2 cellular contexts compared by ENCODE assay signal in the genomic region with DNA sequence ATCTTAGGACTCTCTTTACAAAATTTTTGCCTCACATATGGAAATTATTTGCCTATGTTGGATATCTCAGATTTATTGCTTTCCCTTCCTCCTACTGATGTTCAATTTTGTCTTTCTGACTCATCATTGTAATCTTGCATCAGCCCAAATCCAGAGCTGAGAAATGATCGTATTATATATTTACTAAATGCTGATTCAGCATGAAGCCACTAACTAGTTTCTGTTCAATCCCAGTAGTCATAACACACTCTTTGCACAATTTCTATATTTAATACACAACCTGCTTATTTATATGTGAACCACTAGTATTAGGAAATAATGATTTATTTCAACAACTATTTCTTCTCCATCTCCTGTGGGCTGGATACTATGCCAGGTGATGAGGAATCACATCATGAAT.
A peak's percentile ranks its signal among the peaks of the same experiment; 100 is the strongest.
TF ChIP-seq lines count a peak whose summit lies in the region.

No MANE protein-coding gene starts in this region.

TF ChIP-seq in HepG2, 621 proteins besides CTCF, POLR2A, EP300 and RAD21:
- TF ChIP-seq MLLT10 (CRISPR knock-in tag; IDR thresholded peaks at IDR 0.05) (no peak), ZNF510 (CRISPR knock-in tag; IDR thresholded peaks at IDR 0.05; ENCODE audit: low read depth) (no peak), MAFK (conservative IDR thresholded peaks at IDR 0.05 in 1 of 2, IDR thresholded peaks at IDR 0.05 in 1 of 2; ENCODE audit: low read length in 2 of 2) (peak; percentile 91 to 97), MAFF (IDR thresholded peaks at IDR 0.05; ENCODE audit: low read depth, low read length) (peak; percentile 94), ATF1 (CRISPR knock-in tag; IDR thresholded peaks at IDR 0.05) (no peak)
TF ChIP-seq in HepG2: peak in this region for 2.

TF ChIP-seq in IMR-90, 13 proteins besides CTCF, POLR2A, EP300 and RAD21:
- peak; percentile 93 for TF ChIP-seq MAFK (IDR thresholded peaks at IDR 0.05; ENCODE audit: low read depth, low read length)
- TF ChIP-seq FOS (IDR thresholded peaks at IDR 0.05; ENCODE audit: low read depth, low read length), result no peak
TF ChIP-seq in IMR-90: peak in this region for 1.
